9 cellular contexts compared by ENCODE assay signal in the genomic region with DNA sequence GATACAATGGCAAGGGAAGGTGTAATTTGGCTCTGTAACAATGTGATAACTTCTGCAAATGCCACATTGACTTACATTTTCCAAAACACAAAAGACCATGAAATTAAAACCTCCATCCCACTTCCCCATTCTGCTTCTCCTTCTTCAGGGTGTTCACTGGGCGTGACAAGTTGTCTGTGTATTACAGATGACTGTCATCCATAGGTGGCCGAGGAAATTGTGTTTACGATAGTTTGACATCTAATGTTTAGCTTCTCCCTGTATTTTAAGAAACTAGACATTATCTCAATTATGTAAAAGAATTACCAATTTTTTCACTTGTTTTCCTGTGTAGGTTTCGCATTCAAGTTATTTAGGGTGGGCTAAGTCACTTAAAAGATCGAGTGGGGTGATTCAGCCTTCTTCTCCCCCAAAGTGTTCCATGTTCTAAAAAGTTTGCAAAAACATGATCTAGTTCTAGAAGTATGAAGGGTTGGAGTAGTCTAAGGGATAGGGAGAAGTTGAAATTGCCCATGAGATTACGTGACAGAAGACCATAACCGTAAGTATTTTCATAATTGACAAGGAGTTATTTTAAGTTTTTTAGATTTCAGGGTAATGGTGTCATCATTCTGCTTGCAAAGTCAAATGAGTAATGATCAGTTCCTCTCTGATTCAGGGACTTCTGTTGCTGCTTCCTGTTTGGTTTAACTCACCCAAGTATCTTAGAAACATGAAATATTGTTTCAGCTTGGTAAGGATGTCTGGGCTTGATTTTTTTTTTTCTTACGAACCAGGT. TPM values are rescaled to one million over a fixed set of nuclear protein-coding genes. Genes with fewer than 3 reads are reported as not detected.
DNase-seq lines count a peak whose midpoint lies in the region; ATAC-seq and TF ChIP-seq lines count a peak whose summit lies in the region.
"Had no signal": no experiment of that assay in that cellular context is flagged by ENCODE, and none has a peak within 500 bp of the region (broad histone marks: within the 10 kb centered on the region; RNA-seq: fewer than 3 reads in every experiment).

No MANE protein-coding gene starts in this region.

- H3K9me3 ChIP-seq in SK-N-SH (no peaks in the 10 kb centered on the region), colonic mucosa (no peaks in the 10 kb centered on the region), skeletal muscle tissue (ENCODE audit: control insufficient read depth in 3 of 3, low read length in 3 of 3) (no peaks in the 10 kb centered on the region)

- H3K4me1 ChIP-seq in SK-N-SH (ENCODE audit: control insufficient read depth in 1 of 2, insufficient read depth in 2 of 2, low read depth in 1 of 2, low read length in 1 of 2) (no peaks in the 10 kb centered on the region), colonic mucosa (no peaks in the 10 kb centered on the region), skeletal muscle tissue (ENCODE audit: control insufficient read depth in 3 of 3, insufficient read depth in 3 of 3, low read length in 3 of 3) (no peaks in the 10 kb centered on the region)

- H3K4me2 ChIP-seq in SK-N-SH: 0 out of 2 replicates have a peak overlapping the region, but pooled peaks have one; percentile 8

- H3K36me3 ChIP-seq in SK-N-SH (replicated peaks in 1 of 2; ENCODE audit: control insufficient read depth in 1 of 2, insufficient read depth in 2 of 2, low read length in 1 of 2) (no peaks in the 10 kb centered on the region), colonic mucosa (no peaks in the 10 kb centered on the region), skeletal muscle tissue (ENCODE audit: control insufficient read depth in 3 of 3, insufficient read depth in 3 of 3, low read length in 3 of 3) (no peaks in the 10 kb centered on the region)

- intact Hi-C loops in colonic mucosa (cut with DNase I): no loop called here

- no peaks in the 10 kb centered on the region for H3K9me2 ChIP-seq in SK-N-SH

- H3F3A ChIP-seq in SK-N-SH (replicated peaks; ENCODE audit: insufficient read depth): no peaks in the 10 kb centered on the region

- POLR2A ChIA-PET in SK-N-SH (lab: Yijun Ruan, JAX): no interaction called here

- TF ChIP-seq RAD21 in SK-N-SH (IDR thresholded peaks at IDR 0.05; ENCODE audit: low read length): no peak

- no peaks in the 10 kb centered on the region for H4K20me1 ChIP-seq in SK-N-SH (ENCODE audit: insufficient read depth)

- no peaks in the 10 kb centered on the region for H3K27me3 ChIP-seq in SK-N-SH (ENCODE audit: insufficient read depth)
- H3K27me3 ChIP-seq in colonic mucosa: no peaks in the 10 kb centered on the region
- H3K27me3 ChIP-seq in skeletal muscle tissue (ENCODE audit: control insufficient read depth in 3 of 3, insufficient read depth in 3 of 3, low read length in 3 of 3): no peaks in the 10 kb centered on the region

- CTCF ChIA-PET in SK-N-SH (lab: Yijun Ruan, JAX): interaction anchor here (0.7 kb wide), 1 partner anchor 180 kb away, joined by 3 read pairs; no protein-coding TSS in a partner anchor

- H2AFZ ChIP-seq in SK-N-SH (ENCODE audit: low read depth): no peak overlapping the region; the same call in 1 of the 2 replicates

- H3K9ac ChIP-seq in SK-N-SH (no peak overlapping the region), colonic mucosa (ENCODE audit: low read depth in 2 of 2, low read length in 2 of 2) (no peak overlapping the region), skeletal muscle tissue (ENCODE audit: low read depth in 1 of 3, low read length in 3 of 3) (no peak overlapping the region)

- WGBS in SK-N-SH (ENCODE audit: low lambda C conversion rate): 17% methylated on average over 8 of the region's 8 CpGs

- no peaks in the 10 kb centered on the region for H3K79me2 ChIP-seq in SK-N-SH (ENCODE audit: insufficient read depth)

- H3K4me3 ChIP-seq in SK-N-SH (ENCODE audit: low read depth in 2 of 2, low read length in 1 of 2) (no peak overlapping the region), colonic mucosa (no peak overlapping the region), skeletal muscle tissue (ENCODE audit: low read length in 3 of 3) (no peak overlapping the region)

- no peak for TF ChIP-seq CTCF in SK-N-SH (IDR thresholded peaks at IDR 0.05)
- no peak for TF ChIP-seq CTCF in colonic mucosa (IDR thresholded peaks at IDR 0.05)

- no peak for TF ChIP-seq EP300 in SK-N-SH (IDR thresholded peaks at IDR 0.05; ENCODE audit: borderline replicate concordance in 1 of 2, low read depth in 1 of 2, low read length in 1 of 2)

- H3K27ac ChIP-seq in SK-N-SH (ENCODE audit: low read depth in 2 of 2, low read length in 1 of 2) (peak overlapping the region in 1 of 2 experiments; percentile 15; a peak in 1 of 4 replicates), colonic mucosa (peak overlapping the region; percentile 62), skeletal muscle tissue (ENCODE audit: low read depth, low read length) (peak overlapping the region; percentile 56)
- H3K27ac ChIP-seq: 22Rv1 had no signal

- no peak for DNase-seq in SK-N-SH
- peak; percentile 86 for DNase-seq in NAMALWA (ENCODE audit: low spot score)
- DNase-seq in colonic mucosa: no peak
- DNase-seq in stimulated activated CD4-positive, alpha-beta T cell treated with anti-CD3 and anti-CD28 coated beads, Interleukin-1b, Interleukin-23, amount 100 ng/mL, for 48 hours: no peak
- DNase-seq in activated CD4-positive, CD25-positive, alpha-beta regulatory T cell (lab: John Stamatoyannopoulos, UW): no peak

- no peak for ATAC-seq in SK-N-SH treated with all-trans-retinoic acid at 6 μM for 48 hours
- ATAC-seq in HG02610 (IDR thresholded peaks at IDR 0.05; ENCODE audit: unreplicated experiment): peak; percentile 81

TF ChIP-seq in SK-N-SH, 30 proteins besides CTCF, POLR2A, EP300 and RAD21 (continues in another document):
- TF ChIP-seq TEAD4 (IDR thresholded peaks at IDR 0.05; ENCODE audit: borderline replicate concordance, insufficient read depth) (no peak), POLR2AphosphoS5 (IDR thresholded peaks at IDR 0.05; ENCODE audit: low read depth, low read length) (no peak)
- TF ChIP-seq, protein P1, sequence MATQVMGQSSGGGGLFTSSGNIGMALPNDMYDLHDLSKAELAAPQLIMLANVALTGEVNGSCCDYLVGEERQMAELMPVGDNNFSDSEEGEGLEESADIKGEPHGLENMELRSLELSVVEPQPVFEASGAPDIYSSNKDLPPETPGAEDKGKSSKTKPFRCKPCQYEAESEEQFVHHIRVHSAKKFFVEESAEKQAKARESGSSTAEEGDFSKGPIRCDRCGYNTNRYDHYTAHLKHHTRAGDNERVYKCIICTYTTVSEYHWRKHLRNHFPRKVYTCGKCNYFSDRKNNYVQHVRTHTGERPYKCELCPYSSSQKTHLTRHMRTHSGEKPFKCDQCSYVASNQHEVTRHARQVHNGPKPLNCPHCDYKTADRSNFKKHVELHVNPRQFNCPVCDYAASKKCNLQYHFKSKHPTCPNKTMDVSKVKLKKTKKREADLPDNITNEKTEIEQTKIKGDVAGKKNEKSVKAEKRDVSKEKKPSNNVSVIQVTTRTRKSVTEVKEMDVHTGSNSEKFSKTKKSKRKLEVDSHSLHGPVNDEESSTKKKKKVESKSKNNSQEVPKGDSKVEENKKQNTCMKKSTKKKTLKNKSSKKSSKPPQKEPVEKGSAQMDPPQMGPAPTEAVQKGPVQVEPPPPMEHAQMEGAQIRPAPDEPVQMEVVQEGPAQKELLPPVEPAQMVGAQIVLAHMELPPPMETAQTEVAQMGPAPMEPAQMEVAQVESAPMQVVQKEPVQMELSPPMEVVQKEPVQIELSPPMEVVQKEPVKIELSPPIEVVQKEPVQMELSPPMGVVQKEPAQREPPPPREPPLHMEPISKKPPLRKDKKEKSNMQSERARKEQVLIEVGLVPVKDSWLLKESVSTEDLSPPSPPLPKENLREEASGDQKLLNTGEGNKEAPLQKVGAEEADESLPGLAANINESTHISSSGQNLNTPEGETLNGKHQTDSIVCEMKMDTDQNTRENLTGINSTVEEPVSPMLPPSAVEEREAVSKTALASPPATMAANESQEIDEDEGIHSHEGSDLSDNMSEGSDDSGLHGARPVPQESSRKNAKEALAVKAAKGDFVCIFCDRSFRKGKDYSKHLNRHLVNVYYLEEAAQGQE (IDR thresholded peaks at IDR 0.05; ENCODE audit: low read depth, low read length): no peak

TF ChIP-seq in SK-N-SH treated with all-trans-retinoic acid at 6 μM for 48 hours, 23 proteins besides CTCF, POLR2A, EP300 and RAD21:
- TF ChIP-seq PPARA (CRISPR knock-in tag; IDR thresholded peaks at IDR 0.05; ENCODE audit: borderline replicate concordance) (no peak), ESRRG (CRISPR knock-in tag; IDR thresholded peaks at IDR 0.05) (no peak), GLIS3 (CRISPR knock-in tag; IDR thresholded peaks at IDR 0.05) (no peak)
TF ChIP-seq in SK-N-SH treated with all-trans-retinoic acid at 6 μM for 48 hours: peak in this region for 0.

RNA-seq across cellular contexts. Expression of a gene that starts 25.2 kb away (rescaled TPM):
- not detected in 2 replicates for polyA plus RNA-seq in SK-N-SH (2012; rRNA removed)
- not detected in 2 replicates for polyA plus RNA-seq in SK-N-SH (2012; cell fraction: cytosol; rRNA removed)
- polyA plus RNA-seq in SK-N-SH (2012; cell fraction: nucleus; rRNA removed): not detected in 2 replicates
- 1 to 10 TPM; 5.9 to 8.0 TPM for total RNA-seq in colonic mucosa
- 1.0 TPM for total RNA-seq in skeletal muscle tissue
